Comparison of ENCODE assay signal across 24 cellular contexts in the genomic region with DNA sequence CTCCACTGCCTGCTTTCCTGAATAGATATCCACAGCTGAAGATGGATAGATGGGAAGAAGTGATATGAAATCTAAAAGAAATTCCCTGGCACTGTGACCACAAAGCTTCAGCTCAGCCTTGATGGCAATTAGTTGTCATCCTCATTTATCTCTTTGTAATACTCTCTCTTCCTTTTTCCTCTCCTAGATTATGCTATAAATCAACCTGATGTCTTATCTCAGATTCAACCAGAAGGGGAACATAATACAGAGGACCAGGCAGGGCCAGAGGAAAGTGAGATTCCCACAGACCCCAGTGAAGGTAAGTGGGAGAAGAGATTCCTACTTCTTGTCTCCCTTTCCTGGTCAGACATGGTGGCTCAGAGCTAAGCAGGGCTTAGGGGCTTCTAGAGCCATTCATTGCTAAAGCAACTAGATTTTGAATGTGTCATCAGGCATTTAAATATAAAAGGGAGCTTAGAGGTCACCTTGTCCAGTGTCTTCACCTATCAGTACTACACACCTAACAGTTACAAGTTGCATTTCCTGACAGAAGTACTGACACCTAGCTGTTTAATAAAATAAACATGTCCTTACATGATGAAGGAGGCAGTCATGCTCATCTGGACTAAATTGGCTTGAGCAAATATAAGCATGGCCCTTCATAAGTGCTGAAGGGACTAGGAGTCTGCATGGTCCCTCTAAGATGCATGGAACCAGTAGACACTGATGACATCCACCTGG. TPM values are rescaled to one million over a fixed set of nuclear protein-coding genes. Genes with fewer than 3 reads are reported as not detected.
A peak's percentile ranks its signal among the peaks of the same experiment; 100 is the strongest.
DNase-seq lines count a peak whose midpoint lies in the region; ATAC-seq and TF ChIP-seq lines count a peak whose summit lies in the region.
"Had no signal": no experiment of that assay in that cellular context is flagged by ENCODE, and none has a peak within 500 bp of the region (broad histone marks: within the 10 kb centered on the region; RNA-seq: fewer than 3 reads in every experiment).

No MANE protein-coding gene starts in this region.

- peaks cover 18% of the 10 kb centered on the region for H3K36me3 ChIP-seq in mammary epithelial cell (ENCODE audit: insufficient read depth, low read length)

- H3K4me2 ChIP-seq in mammary epithelial cell (ENCODE audit: insufficient read depth, low read depth, low read length), result peak overlapping the region; percentile 30
- H3K4me2 ChIP-seq: BLaER1 had no signal

- H3K27ac Mint-ChIP-seq in MCF 10A (ENCODE audit: low read depth, unreplicated experiment), result no peak overlapping the region
- peak overlapping the region; percentile 62 for H3K27ac Mint-ChIP-seq in activated T-helper 1 cell treated with anti-CD3 and anti-CD28 coated beads, Interleukin-12 subunit alpha, Interleukin-12 subunit beta, Interleukin-2, Interleukin-4 antibody, amounts not matched to agents 30 ng/mL and 10 ng/mL and 1 ng/mL, durations not matched to agents 14 hours and 24 hours and 36 hours
- H3K27ac Mint-ChIP-seq in stimulated activated naive B cell treated with anti-CD40 and anti-IgM and Interleukin-4, amounts not matched to agents 10 μg/mL and 1 μg/mL and 100 μg/mL, for 72 hours, result no peak overlapping the region
- H3K27ac Mint-ChIP-seq: H9 had no signal

- no peaks in the 10 kb centered on the region for H3K4me1 Mint-ChIP-seq in MCF 10A (ENCODE audit: insufficient read depth, unreplicated experiment)
- H3K4me1 Mint-ChIP-seq in activated T-helper 1 cell treated with anti-CD3 and anti-CD28 coated beads, Interleukin-12 subunit alpha, Interleukin-12 subunit beta, Interleukin-2, Interleukin-4 antibody, amounts not matched to agents 30 ng/mL and 10 ng/mL and 1 ng/mL, durations not matched to agents 14 hours and 24 hours and 36 hours (ENCODE audit: low read depth), result peaks cover 8% of the 10 kb centered on the region
- no peaks in the 10 kb centered on the region for H3K4me1 Mint-ChIP-seq in stimulated activated naive B cell treated with anti-CD40 and anti-IgM and Interleukin-4, amounts not matched to agents 10 μg/mL and 1 μg/mL and 100 μg/mL, for 72 hours
- H3K4me1 Mint-ChIP-seq: H9 had no signal

- H3K9me3 ChIP-seq in mammary epithelial cell (replicated peaks; ENCODE audit: insufficient read depth, low read length), result no peaks in the 10 kb centered on the region
- H3K9me3 ChIP-seq: BLaER1, Caco-2 had no signal

- ATAC-seq in stimulated activated naive B cell treated with anti-CD40 and anti-IgM and Interleukin-4, amounts not matched to agents 10 μg/mL and 1 μg/mL and 100 μg/mL, for 72 hours (replicated peaks), result no peak
- ATAC-seq: HepG2 had no signal

- CTCF ChIA-PET in mammary epithelial cell (lab: Charles Lee; ENCODE audit: low non-redundant PET), result interaction anchor here (0.6 kb wide), 1 partner anchor 39 kb away, joined by 9 read pairs; no protein-coding TSS in a partner anchor
- CTCF ChIA-PET in MCF 10A (lab: Yijun Ruan, JAX), result interaction anchor here (0.6 to 1.4 kb wide), 6 partner anchors 14 to 73 kb away, joined by 3 to 4 read pairs (median 3); partner anchors contain the start of gene ZNF398

- dilution Hi-C loops in mammary epithelial cell (cut with HindIII; ENCODE audit: low sequenced_read_pairs), result no loop called here

- intact Hi-C loops in mammary epithelial cell (cut with micrococcal nuclease) (no loop called here), MCF 10A (cut with micrococcal nuclease) (no loop called here)
- intact Hi-C loops in activated T-helper 1 cell treated with anti-CD3 and anti-CD28 coated beads, Interleukin-12 subunit alpha, Interleukin-12 subunit beta, Interleukin-2, Interleukin-4 antibody, amounts not matched to agents 30 ng/mL and 10 ng/mL and 1 ng/mL, durations not matched to agents 14 hours and 24 hours and 36 hours (cut with micrococcal nuclease), result no loop called here

- no peak overlapping the region for H3K9ac ChIP-seq in mammary epithelial cell (ENCODE audit: insufficient read depth, low read length)
- H3K9ac ChIP-seq: BLaER1 had no signal

- H3K27me3 ChIP-seq in mammary epithelial cell (ENCODE audit: insufficient read depth, low read length), result no peaks in the 10 kb centered on the region
- H3K27me3 ChIP-seq: BLaER1 had no signal

- H3K4me1 ChIP-seq in mammary epithelial cell (ENCODE audit: insufficient read depth, low read length), result peaks cover 15% of the 10 kb centered on the region
- H3K4me1 ChIP-seq: BLaER1, Caco-2 had no signal

- H3K4me3 ChIP-seq in mammary epithelial cell (replicated peaks in 1 of 3; ENCODE audit: insufficient read depth in 1 of 3, low read depth in 2 of 3, low read length in 3 of 3), result no peak overlapping the region
- H3K4me3 ChIP-seq: BLaER1 had no signal

- H4K20me1 ChIP-seq in mammary epithelial cell (ENCODE audit: insufficient read depth, low read length), result no peaks in the 10 kb centered on the region

- no peak overlapping the region for H3K4me3 Mint-ChIP-seq in MCF 10A (ENCODE audit: unreplicated experiment)
- no peak overlapping the region for H3K4me3 Mint-ChIP-seq in activated T-helper 1 cell treated with anti-CD3 and anti-CD28 coated beads, Interleukin-12 subunit alpha, Interleukin-12 subunit beta, Interleukin-2, Interleukin-4 antibody, amounts not matched to agents 30 ng/mL and 10 ng/mL and 1 ng/mL, durations not matched to agents 14 hours and 24 hours and 36 hours
- no peak overlapping the region for H3K4me3 Mint-ChIP-seq in stimulated activated naive B cell treated with anti-CD40 and anti-IgM and Interleukin-4, amounts not matched to agents 10 μg/mL and 1 μg/mL and 100 μg/mL, for 72 hours
- H3K4me3 Mint-ChIP-seq: CD4-positive, alpha-beta memory T cell; H9 had no signal

- TF ChIP-seq CTCF in mammary epithelial cell (conservative IDR thresholded peaks at IDR 0.05 in 1 of 2, IDR thresholded peaks at IDR 0.05 in 1 of 2; ENCODE audit: extremely low read depth in 1 of 2, insufficient read depth in 1 of 2, low read depth in 1 of 2, low read length in 2 of 2) (no peak), MCF 10A (IDR thresholded peaks at IDR 0.05; ENCODE audit: unreplicated experiment) (no peak)

- in situ Hi-C loops in mammary epithelial cell (cut with MboI; ENCODE audit: low sequenced_read_pairs in 2 of 2), result no loop called here

- H2AFZ ChIP-seq in mammary epithelial cell (ENCODE audit: low read depth, low read length), result no peak overlapping the region

- H3K27ac ChIP-seq in mammary epithelial cell (ENCODE audit: insufficient read depth, low read depth, low read length), result peak overlapping the region; percentile 0
- H3K27ac ChIP-seq in epithelial cell of prostate, result peak overlapping the region; percentile 48
- H3K27ac ChIP-seq: BLaER1, HL-60, RWPE1 had no signal

- H3K79me2 ChIP-seq in mammary epithelial cell (ENCODE audit: insufficient read depth, low read length), result peaks cover 10% of the 10 kb centered on the region

- peaks cover 79% of the 10 kb centered on the region for H3K36me3 Mint-ChIP-seq in MCF 10A (ENCODE audit: insufficient read depth, unreplicated experiment)
- H3K36me3 Mint-ChIP-seq in activated T-helper 1 cell treated with anti-CD3 and anti-CD28 coated beads, Interleukin-12 subunit alpha, Interleukin-12 subunit beta, Interleukin-2, Interleukin-4 antibody, amounts not matched to agents 30 ng/mL and 10 ng/mL and 1 ng/mL, durations not matched to agents 14 hours and 24 hours and 36 hours (ENCODE audit: low read depth), result peaks cover 32% of the 10 kb centered on the region
- peaks cover 22 to 23% of the 10 kb centered on the region in 2 donors for H3K36me3 Mint-ChIP-seq in stimulated activated naive B cell treated with anti-CD40 and anti-IgM and Interleukin-4, amounts not matched to agents 10 μg/mL and 1 μg/mL and 100 μg/mL, for 72 hours

- H3K27me3 Mint-ChIP-seq in MCF 10A (ENCODE audit: insufficient read depth, unreplicated experiment), result no peaks in the 10 kb centered on the region
- H3K27me3 Mint-ChIP-seq in activated T-helper 1 cell treated with anti-CD3 and anti-CD28 coated beads, Interleukin-12 subunit alpha, Interleukin-12 subunit beta, Interleukin-2, Interleukin-4 antibody, amounts not matched to agents 30 ng/mL and 10 ng/mL and 1 ng/mL, durations not matched to agents 14 hours and 24 hours and 36 hours (ENCODE audit: insufficient read depth), result no peaks in the 10 kb centered on the region
- H3K27me3 Mint-ChIP-seq in stimulated activated naive B cell treated with anti-CD40 and anti-IgM and Interleukin-4, amounts not matched to agents 10 μg/mL and 1 μg/mL and 100 μg/mL, for 72 hours, result no peaks in the 10 kb centered on the region
- H3K27me3 Mint-ChIP-seq: CD4-positive, alpha-beta memory T cell had no signal

- BruUV-seq in mammary epithelial cell (replicated peaks; lab: Mats Ljungman, UMichigan) (no TSS peak), MCF 10A (replicated peaks; lab: Mats Ljungman, UMichigan) (no TSS peak)

- DNase-seq in mammary epithelial cell (no peak), MCF 10A (ENCODE audit: unreplicated experiment) (no peak), epithelial cell of prostate (ENCODE audit: low read depth, low spot score) (no peak), NOMO-1 (lab: John Stamatoyannopoulos, UW; ENCODE audit: unreplicated experiment in 2 of 2) (no peak), amniotic stem cell (lab: John Stamatoyannopoulos, UW) (no peak)
- no peak for DNase-seq in activated T-helper 1 cell treated with anti-CD3 and anti-CD28 coated beads, Interleukin-12 subunit alpha, Interleukin-12 subunit beta, Interleukin-2, Interleukin-4 antibody, amounts not matched to agents 30 ng/mL and 10 ng/mL and 1 ng/mL, durations not matched to agents 14 hours and 24 hours and 36 hours (ENCODE audit: low spot score)
- DNase-seq in stimulated activated naive B cell treated with anti-CD40 and anti-IgM and Interleukin-4, amounts not matched to agents 10 μg/mL and 1 μg/mL and 100 μg/mL, for 72 hours, result no peak
- DNase-seq: Caco-2; CD4-positive, alpha-beta memory T cell; DMS 273 treated with DMSO at 0.1 percent for 48 hours; DMS79 treated with DMSO at 0.1 percent for 48 hours; H9; KBM-7; NCI-H1092 treated with DMSO at 0.1 percent for 48 hours; NCI-H1436 treated with DMSO at 0.1 percent for 48 hours; NCI-H1930; NCI-H226; NCI-H510A treated with DMSO at 0.1 percent for 48 hours; NCI-H748 treated with DMSO at 0.1 percent for 48 hours; SIG-M5 had no signal

- POLR2A ChIA-PET in MCF 10A (lab: Yijun Ruan, JAX), result interaction anchor here (1.5 kb wide), 1 partner anchor 29 kb away, joined by 9 read pairs; the partner anchor contains the start of gene ZNF282

- H3K9me3 Mint-ChIP-seq in MCF 10A (ENCODE audit: unreplicated experiment), result no peaks in the 10 kb centered on the region
- no peaks in the 10 kb centered on the region for H3K9me3 Mint-ChIP-seq in activated T-helper 1 cell treated with anti-CD3 and anti-CD28 coated beads, Interleukin-12 subunit alpha, Interleukin-12 subunit beta, Interleukin-2, Interleukin-4 antibody, amounts not matched to agents 30 ng/mL and 10 ng/mL and 1 ng/mL, durations not matched to agents 14 hours and 24 hours and 36 hours
- H3K9me3 Mint-ChIP-seq in stimulated activated naive B cell treated with anti-CD40 and anti-IgM and Interleukin-4, amounts not matched to agents 10 μg/mL and 1 μg/mL and 100 μg/mL, for 72 hours, result no peaks in the 10 kb centered on the region
- H3K9me3 Mint-ChIP-seq: CD4-positive, alpha-beta memory T cell; H9 had no signal

RNA-seq across cellular contexts. Expression of gene ZNF398, which starts 19.5 kb away (rescaled TPM):
- 10 to 100 TPM; 16.0 to 26.2 TPM for total RNA-seq in mammary epithelial cell
- 10.3 TPM for polyA plus RNA-seq in mammary epithelial cell
- polyA minus RNA-seq in mammary epithelial cell, result 29.6 TPM
- total RNA-seq in MCF 10A (2022), result 13.8 and 15.7 TPM in 2 replicates
- 14.1 and 14.4 TPM in 2 replicates for total RNA-seq in activated T-helper 1 cell treated with anti-CD3 and anti-CD28 coated beads, Interleukin-12 subunit alpha, Interleukin-12 subunit beta, Interleukin-2, Interleukin-4 antibody, amounts not matched to agents 30 ng/mL and 10 ng/mL and 1 ng/mL, durations not matched to agents 14 hours and 24 hours and 36 hours

RNA-seq across cellular contexts. Expression of gene ZNF282, which starts 28.6 kb away (rescaled TPM):
- 10 to 100 TPM; 38.0 to 44.9 TPM for total RNA-seq in mammary epithelial cell
- polyA plus RNA-seq in mammary epithelial cell, result 13.9 TPM
- polyA minus RNA-seq in mammary epithelial cell, result 23.8 TPM
- 43.9 and 46.4 TPM in 2 replicates for total RNA-seq in MCF 10A (2022)
- total RNA-seq in activated T-helper 1 cell treated with anti-CD3 and anti-CD28 coated beads, Interleukin-12 subunit alpha, Interleukin-12 subunit beta, Interleukin-2, Interleukin-4 antibody, amounts not matched to agents 30 ng/mL and 10 ng/mL and 1 ng/mL, durations not matched to agents 14 hours and 24 hours and 36 hours, result 49.4 and 55.8 TPM in 2 replicates

RNA-seq across cellular contexts. Expression of gene ZNF425, which starts 40.7 kb away (rescaled TPM):
- total RNA-seq in mammary epithelial cell (1 to 10 TPM; 3.0 to 3.3 TPM), MCF 10A (2022) (2.6 and 3.3 TPM in 2 replicates)
- polyA plus RNA-seq in mammary epithelial cell, result 1.7 TPM
- 2.1 TPM for polyA minus RNA-seq in mammary epithelial cell
- 1.1 and 1.2 TPM in 2 replicates for total RNA-seq in activated T-helper 1 cell treated with anti-CD3 and anti-CD28 coated beads, Interleukin-12 subunit alpha, Interleukin-12 subunit beta, Interleukin-2, Interleukin-4 antibody, amounts not matched to agents 30 ng/mL and 10 ng/mL and 1 ng/mL, durations not matched to agents 14 hours and 24 hours and 36 hours
